In genomic region chr1:229487181-229487580, GRCh38 we compare ENCODE assay signal across 2 cellular contexts.
TF ChIP-seq lines count a peak whose summit lies in the region.

No MANE protein-coding gene starts in this region.

TF ChIP-seq in HEK293, 187 proteins besides CTCF, POLR2A, EP300 and RAD21:
- TF ChIP-seq ZNF324 (tag by site-specific recombination; IDR thresholded peaks at IDR 0.05) (no peak), ZSCAN23 (tag by site-specific recombination; IDR thresholded peaks at IDR 0.05) (no peak), PRDM1 (tag by site-specific recombination; IDR thresholded peaks at IDR 0.05) (peak; percentile 82), BCL11B (tag by site-specific recombination; IDR thresholded peaks at IDR 0.05; ENCODE audit: low read depth) (no peak), KLF10 (tag by site-specific recombination; IDR thresholded peaks at IDR 0.05) (no peak)

TF ChIP-seq in K562, 482 proteins besides CTCF, POLR2A, EP300 and RAD21:
- TF ChIP-seq ZC3H4 (CRISPR knock-in tag; IDR thresholded peaks at IDR 0.05; ENCODE audit: borderline replicate concordance) (no peak), NELFE (IDR thresholded peaks at IDR 0.05; ENCODE audit: insufficient read depth, insufficient read length) (no peak), TFAP4 (CRISPR knock-in tag; IDR thresholded peaks at IDR 0.05; ENCODE audit: borderline replicate concordance) (no peak), ZNF354B (CRISPR knock-in tag; IDR thresholded peaks at IDR 0.05) (no peak), SPI1 (IDR thresholded peaks at IDR 0.05; ENCODE audit: borderline replicate concordance, low read depth, low read length) (no peak), MBD2 (IDR thresholded peaks at IDR 0.05; ENCODE audit: borderline replicate concordance, low read depth) (no peak), FOXA3 (CRISPR knock-in tag; conservative IDR thresholded peaks at IDR 0.05 in 1 of 2, IDR thresholded peaks at IDR 0.05 in 1 of 2) (no peak), CLOCK (CRISPR knock-in tag; IDR thresholded peaks at IDR 0.05; ENCODE audit: borderline replicate concordance) (no peak), CBFA2T2 (conservative IDR thresholded peaks at IDR 0.05) (no peak), ERF (CRISPR knock-in tag; IDR thresholded peaks at IDR 0.05) (no peak), FOXM1 (IDR thresholded peaks at IDR 0.05; ENCODE audit: low read depth) (no peak), FOXM1 (CRISPR knock-in tag; IDR thresholded peaks at IDR 0.05; ENCODE audit: low read depth) (no peak), SMARCB1 (IDR thresholded peaks at IDR 0.05; ENCODE audit: insufficient read length, low read depth) (no peak), ZNF277 (CRISPR knock-in tag; IDR thresholded peaks at IDR 0.05; ENCODE audit: borderline replicate concordance) (no peak), HNRNPUL1 (IDR thresholded peaks at IDR 0.05; ENCODE audit: low read length) (no peak)
TF ChIP-seq in K562: peak in this region for 0.
